Comparison of ENCODE assay signal across 1 cellular context in genomic region chr19:54464624-54465266, GRCh38.
TF ChIP-seq lines count a peak whose summit lies in the region.

No MANE protein-coding gene starts in this region.

TF ChIP-seq in HepG2, 621 proteins besides CTCF, POLR2A, EP300 and RAD21 (continued from another document and continues in another):
- TF ChIP-seq KDM5A (IDR thresholded peaks at IDR 0.05; ENCODE audit: borderline replicate concordance, low read length) = peak; percentile 56; the same call in 1 of the 2 replicates
- 0 out of 2 replicates have a peak, but pooled peaks have one; percentile 58 for TF ChIP-seq ZNF724P (CRISPR knock-in tag; IDR thresholded peaks at IDR 0.05; ENCODE audit: borderline replicate concordance)
- TF ChIP-seq ZNF264 (CRISPR knock-in tag; IDR thresholded peaks at IDR 0.05) = peak; percentile 68
- 0 out of 2 replicates have a peak, but pooled peaks have one; percentile 34 for TF ChIP-seq ZNF589 (CRISPR knock-in tag; conservative IDR thresholded peaks at IDR 0.05)
- TF ChIP-seq NFE2 (CRISPR knock-in tag; IDR thresholded peaks at IDR 0.05) = no peak
- 0 out of 2 replicates have a peak, but pooled peaks have one; percentile 17 for TF ChIP-seq KDM4B (CRISPR knock-in tag; IDR thresholded peaks at IDR 0.05)
- peak; percentile 7; the same call in 1 of the 2 replicates for TF ChIP-seq TFAP4 (IDR thresholded peaks at IDR 0.05; ENCODE audit: borderline replicate concordance, low read depth)
- no peak for TF ChIP-seq PHF5A (CRISPR knock-in tag; IDR thresholded peaks at IDR 0.05; ENCODE audit: low read depth, unreplicated experiment)
- TF ChIP-seq, protein P1, sequence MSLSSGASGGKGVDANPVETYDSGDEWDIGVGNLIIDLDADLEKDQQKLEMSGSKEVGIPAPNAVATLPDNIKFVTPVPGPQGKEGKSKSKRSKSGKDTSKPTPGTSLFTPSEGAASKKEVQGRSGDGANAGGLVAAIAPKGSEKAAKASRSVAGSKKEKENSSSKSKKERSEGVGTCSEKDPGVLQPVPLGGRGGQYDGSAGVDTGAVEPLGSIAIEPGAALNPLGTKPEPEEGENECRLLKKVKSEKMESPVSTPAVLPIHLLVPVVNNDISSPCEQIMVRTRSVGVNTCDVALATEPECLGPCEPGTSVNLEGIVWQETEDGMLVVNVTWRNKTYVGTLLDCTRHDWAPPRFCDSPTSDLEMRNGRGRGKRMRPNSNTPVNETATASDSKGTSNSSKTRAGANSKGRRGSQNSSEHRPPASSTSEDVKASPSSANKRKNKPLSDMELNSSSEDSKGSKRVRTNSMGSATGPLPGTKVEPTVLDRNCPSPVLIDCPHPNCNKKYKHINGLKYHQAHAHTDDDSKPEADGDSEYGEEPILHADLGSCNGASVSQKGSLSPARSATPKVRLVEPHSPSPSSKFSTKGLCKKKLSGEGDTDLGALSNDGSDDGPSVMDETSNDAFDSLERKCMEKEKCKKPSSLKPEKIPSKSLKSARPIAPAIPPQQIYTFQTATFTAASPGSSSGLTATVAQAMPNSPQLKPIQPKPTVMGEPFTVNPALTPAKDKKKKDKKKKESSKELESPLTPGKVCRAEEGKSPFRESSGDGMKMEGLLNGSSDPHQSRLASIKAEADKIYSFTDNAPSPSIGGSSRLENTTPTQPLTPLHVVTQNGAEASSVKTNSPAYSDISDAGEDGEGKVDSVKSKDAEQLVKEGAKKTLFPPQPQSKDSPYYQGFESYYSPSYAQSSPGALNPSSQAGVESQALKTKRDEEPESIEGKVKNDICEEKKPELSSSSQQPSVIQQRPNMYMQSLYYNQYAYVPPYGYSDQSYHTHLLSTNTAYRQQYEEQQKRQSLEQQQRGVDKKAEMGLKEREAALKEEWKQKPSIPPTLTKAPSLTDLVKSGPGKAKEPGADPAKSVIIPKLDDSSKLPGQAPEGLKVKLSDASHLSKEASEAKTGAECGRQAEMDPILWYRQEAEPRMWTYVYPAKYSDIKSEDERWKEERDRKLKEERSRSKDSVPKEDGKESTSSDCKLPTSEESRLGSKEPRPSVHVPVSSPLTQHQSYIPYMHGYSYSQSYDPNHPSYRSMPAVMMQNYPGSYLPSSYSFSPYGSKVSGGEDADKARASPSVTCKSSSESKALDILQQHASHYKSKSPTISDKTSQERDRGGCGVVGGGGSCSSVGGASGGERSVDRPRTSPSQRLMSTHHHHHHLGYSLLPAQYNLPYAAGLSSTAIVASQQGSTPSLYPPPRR (CRISPR knock-in tag; IDR thresholded peaks at IDR 0.05; ENCODE audit: borderline replicate concordance) = peak; percentile 65; the same call in 1 of the 2 replicates
- peak; percentile 70; the same call in 1 of the 2 replicates for TF ChIP-seq ZNF232 (CRISPR knock-in tag; IDR thresholded peaks at IDR 0.05; ENCODE audit: borderline replicate concordance)
- no peak for TF ChIP-seq NR1H2 (CRISPR knock-in tag; IDR thresholded peaks at IDR 0.05; ENCODE audit: borderline replicate concordance, low read depth)
- TF ChIP-seq ETV6 (CRISPR knock-in tag; conservative IDR thresholded peaks at IDR 0.05) = peak; percentile 27; the same call in 1 of the 2 replicates
- peak; percentile 21; the same call in 1 of the 2 replicates for TF ChIP-seq YEATS2 (CRISPR knock-in tag; IDR thresholded peaks at IDR 0.05; ENCODE audit: borderline replicate concordance)
- no peak for TF ChIP-seq NFIC (IDR thresholded peaks at IDR 0.05; ENCODE audit: low read length)
- TF ChIP-seq ZHX2 (IDR thresholded peaks at IDR 0.05; ENCODE audit: low read depth) = 0 out of 2 replicates have a peak, but pooled peaks have one; percentile 29
- TF ChIP-seq ZHX2 (CRISPR knock-in tag; IDR thresholded peaks at IDR 0.05; ENCODE audit: borderline replicate concordance) = peak; percentile 74; the same call in 1 of the 2 replicates
- peak; percentile 62 for TF ChIP-seq MEF2D (CRISPR knock-in tag; IDR thresholded peaks at IDR 0.05)
- peak; percentile 94 for TF ChIP-seq UBTF (CRISPR knock-in tag; IDR thresholded peaks at IDR 0.05)
- peak; percentile 53; the same call in 1 of the 2 replicates for TF ChIP-seq TBX2 (CRISPR knock-in tag; IDR thresholded peaks at IDR 0.05; ENCODE audit: borderline replicate concordance)
- TF ChIP-seq NCOR1 (IDR thresholded peaks at IDR 0.05; ENCODE audit: borderline replicate concordance, low read length) = peak; percentile 22; the same call in 1 of the 2 replicates
- TF ChIP-seq KLF13 (CRISPR knock-in tag; IDR thresholded peaks at IDR 0.05) = no peak
- peak; percentile 37; the same call in 1 of the 2 replicates for TF ChIP-seq ATF7-NPFF (CRISPR knock-in tag; IDR thresholded peaks at IDR 0.05; ENCODE audit: low read depth)
- TF ChIP-seq PHF20 (CRISPR knock-in tag; IDR thresholded peaks at IDR 0.05) = peak; percentile 50
- TF ChIP-seq, protein P2, sequence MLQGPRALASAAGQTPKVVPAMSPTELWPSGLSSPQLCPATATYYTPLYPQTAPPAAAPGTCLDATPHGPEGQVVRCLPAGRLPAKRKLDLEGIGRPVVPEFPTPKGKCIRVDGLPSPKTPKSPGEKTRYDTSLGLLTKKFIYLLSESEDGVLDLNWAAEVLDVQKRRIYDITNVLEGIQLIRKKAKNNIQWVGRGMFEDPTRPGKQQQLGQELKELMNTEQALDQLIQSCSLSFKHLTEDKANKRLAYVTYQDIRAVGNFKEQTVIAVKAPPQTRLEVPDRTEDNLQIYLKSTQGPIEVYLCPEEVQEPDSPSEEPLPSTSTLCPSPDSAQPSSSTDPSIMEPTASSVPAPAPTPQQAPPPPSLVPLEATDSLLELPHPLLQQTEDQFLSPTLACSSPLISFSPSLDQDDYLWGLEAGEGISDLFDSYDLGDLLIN (CRISPR knock-in tag; IDR thresholded peaks at IDR 0.05; ENCODE audit: borderline replicate concordance) = 0 out of 2 replicates have a peak, but pooled peaks have one; percentile 25
- no peak for TF ChIP-seq MED13 (CRISPR knock-in tag; IDR thresholded peaks at IDR 0.05)
- TF ChIP-seq, protein P3, sequence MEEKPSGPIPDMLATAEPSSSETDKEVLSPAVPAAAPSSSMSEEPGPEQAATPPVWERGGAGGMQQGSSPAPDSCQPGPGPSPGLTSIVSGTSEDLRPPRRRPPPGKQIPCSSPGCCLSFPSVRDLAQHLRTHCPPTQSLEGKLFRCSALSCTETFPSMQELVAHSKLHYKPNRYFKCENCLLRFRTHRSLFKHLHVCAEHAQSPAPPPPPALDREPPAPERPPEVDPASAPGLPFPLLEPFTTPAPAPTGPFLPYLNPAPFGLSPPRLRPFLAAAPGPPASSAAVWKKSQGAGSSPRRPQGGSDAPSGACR (CRISPR knock-in tag; IDR thresholded peaks at IDR 0.05) = 0 out of 2 replicates have a peak, but pooled peaks have one; percentile 35
- TF ChIP-seq ZNF121 (CRISPR knock-in tag; IDR thresholded peaks at IDR 0.05) = 0 out of 2 replicates have a peak, but pooled peaks have one; percentile 28
- TF ChIP-seq GFI1 (CRISPR knock-in tag; IDR thresholded peaks at IDR 0.05; ENCODE audit: borderline replicate concordance) = no peak
- TF ChIP-seq ZGPAT (CRISPR knock-in tag; IDR thresholded peaks at IDR 0.05) = peak; percentile 70
- no peak for TF ChIP-seq CHD4 (IDR thresholded peaks at IDR 0.05; ENCODE audit: borderline replicate concordance, low read length)
- TF ChIP-seq NFE2L2 (IDR thresholded peaks at IDR 0.05; ENCODE audit: low read length) = no peak
- TF ChIP-seq YEATS4 (CRISPR knock-in tag; IDR thresholded peaks at IDR 0.05; ENCODE audit: borderline replicate concordance) = peak; percentile 76; the same call in 1 of the 2 replicates
- TF ChIP-seq FLYWCH1 (CRISPR knock-in tag; IDR thresholded peaks at IDR 0.05) = no peak
- TF ChIP-seq, protein P4, sequence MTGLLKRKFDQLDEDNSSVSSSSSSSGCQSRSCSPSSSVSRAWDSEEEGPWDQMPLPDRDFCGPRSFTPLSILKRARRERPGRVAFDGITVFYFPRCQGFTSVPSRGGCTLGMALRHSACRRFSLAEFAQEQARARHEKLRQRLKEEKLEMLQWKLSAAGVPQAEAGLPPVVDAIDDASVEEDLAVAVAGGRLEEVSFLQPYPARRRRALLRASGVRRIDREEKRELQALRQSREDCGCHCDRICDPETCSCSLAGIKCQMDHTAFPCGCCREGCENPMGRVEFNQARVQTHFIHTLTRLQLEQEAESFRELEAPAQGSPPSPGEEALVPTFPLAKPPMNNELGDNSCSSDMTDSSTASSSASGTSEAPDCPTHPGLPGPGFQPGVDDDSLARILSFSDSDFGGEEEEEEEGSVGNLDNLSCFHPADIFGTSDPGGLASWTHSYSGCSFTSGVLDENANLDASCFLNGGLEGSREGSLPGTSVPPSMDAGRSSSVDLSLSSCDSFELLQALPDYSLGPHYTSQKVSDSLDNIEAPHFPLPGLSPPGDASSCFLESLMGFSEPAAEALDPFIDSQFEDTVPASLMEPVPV (CRISPR knock-in tag; IDR thresholded peaks at IDR 0.05) = peak; percentile 36; the same call in 1 of the 2 replicates
- TF ChIP-seq SRF (IDR thresholded peaks at IDR 0.05; ENCODE audit: low read depth, low read length) = no peak
- no peak for TF ChIP-seq LCORL (IDR thresholded peaks at IDR 0.05)
- TF ChIP-seq LCORL (CRISPR knock-in tag; IDR thresholded peaks at IDR 0.05) = peak; percentile 71
- TF ChIP-seq MED1 (CRISPR knock-in tag; IDR thresholded peaks at IDR 0.05) = peak; percentile 66
